ENCODE assay signal across 24 cellular contexts in the genomic region with DNA sequence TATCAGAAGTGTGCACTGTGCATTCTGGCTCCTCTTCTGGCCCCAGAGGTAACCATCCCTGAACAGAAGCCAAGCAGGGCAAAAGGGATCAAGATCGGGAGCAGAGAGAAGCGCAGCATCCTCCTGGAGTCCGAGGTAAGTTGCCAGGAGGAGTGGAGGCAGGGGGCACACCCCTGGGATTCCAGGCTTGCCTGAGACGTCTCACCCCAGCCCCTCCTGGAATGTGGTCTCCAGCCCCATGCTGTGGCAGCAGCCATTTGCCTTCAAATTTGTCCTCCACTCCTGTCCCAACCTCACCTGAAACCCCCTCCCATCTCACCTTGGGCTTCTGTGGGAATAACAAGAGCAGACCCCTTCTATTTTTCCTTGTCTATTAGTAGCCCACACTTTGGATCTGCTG. TPM values are rescaled to one million over a fixed set of nuclear protein-coding genes. Genes with fewer than 3 reads are reported as not detected.
DNase-seq lines count a peak whose midpoint lies in the region; ATAC-seq and TF ChIP-seq lines count a peak whose summit lies in the region.
"Had no signal": no experiment of that assay in that cellular context is flagged by ENCODE, and none has a peak within 500 bp of the region (broad histone marks: within the 10 kb centered on the region; RNA-seq: fewer than 3 reads in every experiment).

No MANE protein-coding gene starts in this region.

- TF ChIP-seq CTCF in Caco-2 (IDR thresholded peaks at IDR 0.05; ENCODE audit: insufficient read depth in 1 of 2, low read depth in 1 of 2, low read length in 1 of 2, severe bottlenecking in 1 of 2, unreplicated experiment in 1 of 2) (no peak), chondrocyte (IDR thresholded peaks at IDR 0.05) (no peak), glutamatergic neuron (IDR thresholded peaks at IDR 0.05; ENCODE audit: partially characterized antibody, unreplicated experiment) (no peak), osteoblast (IDR thresholded peaks at IDR 0.05; ENCODE audit: extremely low read depth, low read depth, low read length) (no peak), mammary epithelial cell (conservative IDR thresholded peaks at IDR 0.05 in 1 of 2, IDR thresholded peaks at IDR 0.05 in 1 of 2; ENCODE audit: extremely low read depth in 1 of 2, insufficient read depth in 1 of 2, low read depth in 1 of 2, low read length in 2 of 2) (no peak)

- in situ Hi-C loops in mammary epithelial cell (cut with MboI; ENCODE audit: low sequenced_read_pairs in 2 of 2): loop anchor here in 1 of 2 donors (10.0 kb wide), 1 partner anchor 64 kb away; no protein-coding TSS in a partner anchor

- H3K27ac ChIP-seq in osteoblast (ENCODE audit: low read depth, low read length) (no peak overlapping the region), mammary epithelial cell (ENCODE audit: insufficient read depth, low read depth, low read length) (no peak overlapping the region)
- H3K27ac ChIP-seq: BLaER1, GM23248 had no signal

- H3K9ac ChIP-seq in mammary epithelial cell (ENCODE audit: insufficient read depth, low read length): no peak overlapping the region
- H3K9ac ChIP-seq: BLaER1, GM23248 had no signal

- BruUV-seq in Caco-2 (replicated peaks; lab: Mats Ljungman, UMichigan) (no TSS peak), mammary epithelial cell (replicated peaks; lab: Mats Ljungman, UMichigan) (no TSS peak)

- H4K20me1 ChIP-seq in osteoblast (ENCODE audit: insufficient read depth, low read length) (no peaks in the 10 kb centered on the region), mammary epithelial cell (ENCODE audit: insufficient read depth, low read length) (no peaks in the 10 kb centered on the region)

- no peaks in the 10 kb centered on the region for H3K36me3 ChIP-seq in Caco-2 (ENCODE audit: control insufficient read depth, insufficient read depth, low read length)
- H3K36me3 ChIP-seq in osteoblast (ENCODE audit: insufficient read depth, low read length): peaks cover 8% of the 10 kb centered on the region
- H3K36me3 ChIP-seq in mammary epithelial cell (ENCODE audit: insufficient read depth, low read length): no peaks in the 10 kb centered on the region

- H3K4me1 ChIP-seq in Caco-2 (no peaks in the 10 kb centered on the region), osteoblast (ENCODE audit: insufficient read depth, low read length) (peaks cover 8% of the 10 kb centered on the region), mammary epithelial cell (ENCODE audit: insufficient read depth, low read length) (peaks cover 16% of the 10 kb centered on the region)

- H3K27me3 Mint-ChIP-seq in Caco-2 (ENCODE audit: insufficient read depth, unreplicated experiment): peaks cover 25% of the 10 kb centered on the region
- H3K27me3 Mint-ChIP-seq in chondrocyte (ENCODE audit: low read depth): peaks cover 41% of the 10 kb centered on the region
- H3K27me3 Mint-ChIP-seq in glutamatergic neuron (ENCODE audit: unreplicated experiment): peaks cover 40% of the 10 kb centered on the region

- H3K27me3 ChIP-seq in Caco-2 (replicated peaks; ENCODE audit: control insufficient read depth, insufficient read depth, low read length) (no peaks in the 10 kb centered on the region), osteoblast (ENCODE audit: insufficient read depth, low read length) (peaks cover 7% of the 10 kb centered on the region), mammary epithelial cell (ENCODE audit: insufficient read depth, low read length) (peaks cover 10% of the 10 kb centered on the region)

- peak overlapping the region; percentile 2 for H3K27ac Mint-ChIP-seq in Caco-2 (ENCODE audit: unreplicated experiment)
- H3K27ac Mint-ChIP-seq in chondrocyte (ENCODE audit: unreplicated experiment): no peak overlapping the region
- H3K27ac Mint-ChIP-seq in glutamatergic neuron (ENCODE audit: unreplicated experiment): peak overlapping the region; percentile 46
- H3K27ac Mint-ChIP-seq: CD4-positive, alpha-beta memory T cell; HFFc6 had no signal

- H3K4me2 ChIP-seq in osteoblast (ENCODE audit: insufficient read depth, low read length) (no peak overlapping the region), mammary epithelial cell (ENCODE audit: insufficient read depth, low read depth, low read length) (no peak overlapping the region)
- H3K4me2 ChIP-seq: BLaER1 had no signal

- CTCF ChIA-PET in Caco-2 (lab: Charles Lee) (interaction anchor here (0.7 kb wide), 1 partner anchor 318 kb away, joined by 4 read pairs; no protein-coding TSS in a partner anchor), mammary epithelial cell (lab: Charles Lee; ENCODE audit: low non-redundant PET) (no interaction called here)

- intact Hi-C loops in Caco-2 (cut with micrococcal nuclease; ENCODE audit: unreplicated experiment) (no loop called here), mammary epithelial cell (cut with micrococcal nuclease) (no loop called here)

- H3K9me3 ChIP-seq in Caco-2: no peaks in the 10 kb centered on the region
- no peaks in the 10 kb centered on the region for H3K9me3 ChIP-seq in osteoblast (ENCODE audit: low read depth, low read length)
- H3K9me3 ChIP-seq in mammary epithelial cell (replicated peaks; ENCODE audit: insufficient read depth, low read length): no peaks in the 10 kb centered on the region
- H3K9me3 ChIP-seq: BLaER1 had no signal

- POLR2A ChIA-PET in Caco-2 (lab: Charles Lee): no interaction called here

- H3K36me3 Mint-ChIP-seq in Caco-2 (ENCODE audit: insufficient read depth, unreplicated experiment) (peaks cover 34% of the 10 kb centered on the region), chondrocyte (ENCODE audit: low read depth) (peaks cover 5% of the 10 kb centered on the region), glutamatergic neuron (ENCODE audit: unreplicated experiment) (peaks cover 5% of the 10 kb centered on the region)
- H3K36me3 Mint-ChIP-seq: CD4-positive, alpha-beta memory T cell had no signal

- peaks cover 6% of the 10 kb centered on the region for H3K4me1 Mint-ChIP-seq in Caco-2 (ENCODE audit: low read depth, unreplicated experiment)
- H3K4me1 Mint-ChIP-seq in chondrocyte (ENCODE audit: low read depth): peaks cover 17% of the 10 kb centered on the region
- peaks cover 40% of the 10 kb centered on the region for H3K4me1 Mint-ChIP-seq in glutamatergic neuron (ENCODE audit: low read depth, unreplicated experiment)

- H3K4me3 ChIP-seq in Caco-2 (ENCODE audit: low read depth, low read length) (no peak overlapping the region), osteoblast (ENCODE audit: insufficient read depth, low read length) (no peak overlapping the region), mammary epithelial cell (replicated peaks in 1 of 3; ENCODE audit: insufficient read depth in 1 of 3, low read depth in 2 of 3, low read length in 3 of 3) (no peak overlapping the region)
- H3K4me3 ChIP-seq: BLaER1, GM12878, GM23248 had no signal

- H3K79me2 ChIP-seq in osteoblast (ENCODE audit: insufficient read depth, low read length) (no peaks in the 10 kb centered on the region), mammary epithelial cell (ENCODE audit: insufficient read depth, low read length) (no peaks in the 10 kb centered on the region)

- DNase-seq in Caco-2: no peak
- DNase-seq in chondrocyte (ENCODE audit: low spot score): peak; percentile 39
- DNase-seq in glutamatergic neuron: no peak
- DNase-seq in osteoblast (ENCODE audit: insufficient read length, low spot score, missing footprints): peak; percentile 53
- DNase-seq in NCI-H2227 (lab: John Stamatoyannopoulos, UW; ENCODE audit: unreplicated experiment): no peak
- no peak for DNase-seq in T-helper 9 cell
- DNase-seq in mammary epithelial cell: no peak
- DNase-seq: 8988T; CD4-positive, alpha-beta memory T cell; DMS 273 treated with DMSO at 0.1 percent for 48 hours; DND-41; EL; GM23248; H7; HFFc6; IMR-90 had no signal

- 71% methylated on average over 2 of the region's 4 CpGs for WGBS in mammary epithelial cell (ENCODE audit: low coverage, missing lambda C conversion rate)

- H2AFZ ChIP-seq in osteoblast (ENCODE audit: low read length) (no peak overlapping the region), mammary epithelial cell (ENCODE audit: low read depth, low read length) (no peak overlapping the region)
- H2AFZ ChIP-seq: GM23248 had no signal

- dilution Hi-C loops in mammary epithelial cell (cut with HindIII; ENCODE audit: low sequenced_read_pairs): no loop called here

- H3K4me3 Mint-ChIP-seq in Caco-2 (ENCODE audit: unreplicated experiment): no peak overlapping the region
- no peak overlapping the region for H3K4me3 Mint-ChIP-seq in chondrocyte (ENCODE audit: unreplicated experiment)
- no peak overlapping the region for H3K4me3 Mint-ChIP-seq in glutamatergic neuron (ENCODE audit: unreplicated experiment)
- H3K4me3 Mint-ChIP-seq: CD4-positive, alpha-beta memory T cell; HFFc6 had no signal

- ATAC-seq in GM18520 (IDR thresholded peaks at IDR 0.05; ENCODE audit: unreplicated experiment): no peak
- ATAC-seq: GM12878, HCT116 had no signal

- H3K9me3 Mint-ChIP-seq in Caco-2 (ENCODE audit: unreplicated experiment): no peaks in the 10 kb centered on the region
- no peaks in the 10 kb centered on the region for H3K9me3 Mint-ChIP-seq in chondrocyte (ENCODE audit: low read depth)
- peaks cover 10% of the 10 kb centered on the region for H3K9me3 Mint-ChIP-seq in glutamatergic neuron (ENCODE audit: unreplicated experiment)
- H3K9me3 Mint-ChIP-seq: CD4-positive, alpha-beta memory T cell; HFFc6 had no signal

RNA-seq across cellular contexts. Expression of gene LRRC71, which starts 10.1 kb away (rescaled TPM):
- total RNA-seq in Caco-2 (2022): not detected in 2 replicates
- total RNA-seq in chondrocyte: not detected in 3 replicates
- total RNA-seq in glutamatergic neuron (ENCODE audit: unreplicated experiment): not detected
- total RNA-seq in osteoblast: 0.36 and 0.59 TPM in 2 replicates
- not detected for total RNA-seq in mammary epithelial cell
- polyA plus RNA-seq in mammary epithelial cell: not detected
- not detected for polyA minus RNA-seq in mammary epithelial cell
- total RNA-seq: A673; CD4-positive, alpha-beta memory T cell; G401; GM12878; H7; IMR-90 had no signal
- polyA plus RNA-seq: AG04450; CD14-positive monocyte; CD4-positive, alpha-beta memory T cell; GM12878; GM23248 had no signal

RNA-seq across cellular contexts. Expression of gene PEAR1, which starts 37.0 kb away (rescaled TPM):
- total RNA-seq in Caco-2 (2022) (0.18 and 0.39 TPM in 2 replicates), chondrocyte (1.4 to 13.7 TPM (median 9.9 TPM) in 3 replicates), glutamatergic neuron (ENCODE audit: unreplicated experiment) (1.2 TPM), osteoblast (17.0 and 21.2 TPM in 2 replicates), mammary epithelial cell (1 to 10 TPM in 1 of 2 donors, under 1 TPM in 1; 0.83 to 4.9 TPM)
- 0.17 TPM for polyA plus RNA-seq in mammary epithelial cell
- not detected for polyA minus RNA-seq in mammary epithelial cell
- total RNA-seq: GM12878 had no signal
- polyA plus RNA-seq: CD14-positive monocyte; CD4-positive, alpha-beta memory T cell; GM12878 had no signal

Comparison
In these comparisons a context has a peak if more than half of its experiments do, and no peak if none do; other contexts are left out.
1. DNase-seq: peak in chondrocyte (single experiment) and osteoblast (single experiment); none in Caco-2 (0 of 2), glutamatergic neuron (single experiment), NCI-H2227 (single experiment), T-helper 9 cell (single experiment) and mammary epithelial cell (single experiment).